Comparison of ENCODE assay signal across 8 cellular contexts in the genomic region with DNA sequence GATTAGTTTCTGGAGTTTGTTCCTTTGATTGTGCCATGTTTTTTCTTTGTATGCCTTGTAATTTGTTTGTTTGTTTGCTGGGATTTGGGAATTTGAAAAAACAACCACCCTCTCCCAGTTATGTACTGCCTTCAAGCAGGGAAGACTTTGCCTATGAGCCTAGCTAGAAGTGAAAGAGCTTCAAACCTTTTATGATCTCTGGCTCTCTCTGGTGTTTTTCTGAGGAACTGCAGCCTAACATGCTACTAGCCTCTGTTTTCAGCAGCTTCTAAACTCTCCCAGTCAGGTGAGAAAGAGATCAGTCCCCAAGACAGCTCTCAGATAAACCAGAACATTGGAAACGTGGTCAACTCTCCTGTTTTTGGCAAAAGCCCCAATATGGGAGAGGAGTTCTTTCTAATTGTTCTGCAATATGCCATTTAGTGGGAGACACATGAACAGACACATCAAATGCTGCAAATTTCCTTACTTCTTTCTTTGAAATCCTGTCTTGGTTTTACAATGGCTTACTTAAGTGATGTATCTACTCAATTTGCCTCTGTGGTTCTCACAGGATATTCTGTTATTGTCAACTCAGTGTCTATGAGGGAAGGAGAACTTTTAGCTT. TPM values are rescaled to one million over a fixed set of nuclear protein-coding genes. Genes with fewer than 3 reads are reported as not detected.
DNase-seq lines count a peak whose midpoint lies in the region; ATAC-seq and TF ChIP-seq lines count a peak whose summit lies in the region.

No MANE protein-coding gene starts in this region.

- H3K27ac ChIP-seq in DND-41 (ENCODE audit: low read length) (no peak overlapping the region), neutrophil (no peak overlapping the region), aorta (ENCODE audit: low read depth in 1 of 2, low read length in 2 of 2) (no peak overlapping the region)

- no peaks in the 10 kb centered on the region for H3K4me1 Mint-ChIP-seq in activated CD8-positive, alpha-beta T cell treated with anti-CD3 and anti-CD28 coated beads, Interleukin-2, amount 10 ng/mL, durations not matched to agents 7 days and 5 days (ENCODE audit: low read depth)

- no peaks in the 10 kb centered on the region for H3K36me3 Mint-ChIP-seq in activated CD8-positive, alpha-beta T cell treated with anti-CD3 and anti-CD28 coated beads, Interleukin-2, amount 10 ng/mL, durations not matched to agents 7 days and 5 days (ENCODE audit: low read depth)

- H3K27me3 Mint-ChIP-seq in activated CD8-positive, alpha-beta T cell treated with anti-CD3 and anti-CD28 coated beads, Interleukin-2, amount 10 ng/mL, durations not matched to agents 7 days and 5 days (ENCODE audit: low read depth) = peaks cover 19% of the 10 kb centered on the region

- H3K9ac ChIP-seq in DND-41 (ENCODE audit: low read depth, low read length) = no peak overlapping the region

- H3K9me3 ChIP-seq in DND-41 (ENCODE audit: insufficient read depth, low read length, severe bottlenecking) (no peaks in the 10 kb centered on the region), neutrophil (no peaks in the 10 kb centered on the region), aorta (ENCODE audit: control insufficient read depth, low read length) (no peaks in the 10 kb centered on the region)

- no peak overlapping the region for H3K4me3 Mint-ChIP-seq in activated CD8-positive, alpha-beta T cell treated with anti-CD3 and anti-CD28 coated beads, Interleukin-2, amount 10 ng/mL, durations not matched to agents 7 days and 5 days

- no peak overlapping the region for H2AFZ ChIP-seq in DND-41 (ENCODE audit: low read depth, low read length)

- TF ChIP-seq CTCF in DND-41 (IDR thresholded peaks at IDR 0.05; ENCODE audit: borderline replicate concordance, extremely low read depth, low read length, poor library complexity, severe bottlenecking) (peak; percentile 94), fibroblast of mammary gland (conservative IDR thresholded peaks at IDR 0.05; ENCODE audit: control insufficient read depth, insufficient read depth, low read depth, low read length) (peak; percentile 96), neutrophil (IDR thresholded peaks at IDR 0.05) (peak; percentile 31)

- H3K79me2 ChIP-seq in DND-41 (ENCODE audit: insufficient read depth, low read length) = no peaks in the 10 kb centered on the region

- POLR2A ChIA-PET in activated CD8-positive, alpha-beta T cell treated with anti-CD3 and anti-CD28 coated beads, Interleukin-2, amount 10 ng/mL, durations not matched to agents 7 days and 5 days (lab: Charles Lee) = interaction anchor here (1.3 kb wide), 1 partner anchor 38 kb away, joined by 5 read pairs; no protein-coding TSS in a partner anchor

- H3K27ac Mint-ChIP-seq in activated CD8-positive, alpha-beta T cell treated with anti-CD3 and anti-CD28 coated beads, Interleukin-2, amount 10 ng/mL, durations not matched to agents 7 days and 5 days = no peak overlapping the region

- no peaks in the 10 kb centered on the region for H3K27me3 ChIP-seq in DND-41 (ENCODE audit: insufficient read depth, low read length, poor library complexity)
- H3K27me3 ChIP-seq in neutrophil = no peaks in the 10 kb centered on the region
- H3K27me3 ChIP-seq in aorta (ENCODE audit: control insufficient read depth in 1 of 2, insufficient read depth in 2 of 2, low read length in 1 of 2) = peaks cover 0 to 1% of the 10 kb centered on the region in 2 donors

- no peaks in the 10 kb centered on the region for H3K36me3 ChIP-seq in DND-41 (ENCODE audit: insufficient read depth, low read length)
- no peaks in the 10 kb centered on the region for H3K36me3 ChIP-seq in neutrophil
- H3K36me3 ChIP-seq in aorta (ENCODE audit: control insufficient read depth in 1 of 2, insufficient read depth in 2 of 2, low read length in 1 of 2) = no peaks in the 10 kb centered on the region

- WGBS in aorta, 2 donors = 0 to 1% methylated on average over 1 of the region's 1 CpG

- peaks cover 12% of the 10 kb centered on the region; the same call in 1 of the 2 replicates for H3K4me1 ChIP-seq in DND-41 (ENCODE audit: insufficient read depth, low read length)
- no peaks in the 10 kb centered on the region for H3K4me1 ChIP-seq in neutrophil (ENCODE audit: control insufficient read depth in 1 of 2, insufficient read depth in 1 of 2, low read depth in 1 of 2, low read length in 1 of 2)
- no peaks in the 10 kb centered on the region for H3K4me1 ChIP-seq in aorta (ENCODE audit: control insufficient read depth in 1 of 2, insufficient read depth in 2 of 2, low read length in 2 of 2)

- intact Hi-C loops in aorta (cut with DNase I) = loop anchor here (2.0 to 10.0 kb wide), 4 partner anchors 38 to 148 kb away; partner anchors contain the start of gene SERINC1 (in 1 of the 2)

- DNase-seq in DND-41 (peak; percentile 60), HK-2 (ENCODE audit: unreplicated experiment) (peak; percentile 27), NCI-H774 (lab: John Stamatoyannopoulos, UW) (peak; percentile 88), fibroblast of mammary gland (ENCODE audit: low read depth) (peak; percentile 68), aorta (no peak)
- peak; percentile 73 for DNase-seq in activated CD8-positive, alpha-beta T cell treated with anti-CD3 and anti-CD28 coated beads, Interleukin-2, amount 10 ng/mL, durations not matched to agents 7 days and 5 days

- H3K9me3 Mint-ChIP-seq in activated CD8-positive, alpha-beta T cell treated with anti-CD3 and anti-CD28 coated beads, Interleukin-2, amount 10 ng/mL, durations not matched to agents 7 days and 5 days (ENCODE audit: insufficient read depth) = no peaks in the 10 kb centered on the region

- no peak overlapping the region for H3K4me2 ChIP-seq in DND-41 (ENCODE audit: insufficient read depth, low read length)

- CTCF ChIA-PET in activated CD8-positive, alpha-beta T cell treated with anti-CD3 and anti-CD28 coated beads, Interleukin-2, amount 10 ng/mL, durations not matched to agents 7 days and 5 days (lab: Charles Lee) = interaction anchor here (0.7 to 8.2 kb wide), 34 partner anchors 11 to 197 kb away, joined by 3 to 290 read pairs (median 4); partner anchors contain the start of genes HSF2, PKIB and SERINC1

- peak; percentile 97 for ATAC-seq in DND-41 (ENCODE audit: insufficient read depth, low read depth)
- peak; percentile 99 for ATAC-seq in GM21381 (IDR thresholded peaks at IDR 0.05; ENCODE audit: unreplicated experiment)
- ATAC-seq in activated CD8-positive, alpha-beta T cell treated with anti-CD3 and anti-CD28 coated beads, Interleukin-2, amount 10 ng/mL, durations not matched to agents 7 days and 5 days = peak; percentile 82
- peak; percentile 89 for ATAC-seq in aorta (ENCODE audit: low FRiP score)

- no peaks in the 10 kb centered on the region for H4K20me1 ChIP-seq in DND-41 (ENCODE audit: insufficient read depth, low read length)

- H3K4me3 ChIP-seq in DND-41 (ENCODE audit: low read depth in 1 of 2, low read length in 2 of 2) (no peak overlapping the region), fibroblast of mammary gland (ENCODE audit: control insufficient read depth, low read depth, low read length) (no peak overlapping the region), neutrophil (ENCODE audit: low read depth in 1 of 2, low read length in 1 of 2) (no peak overlapping the region), aorta (ENCODE audit: low read length in 2 of 2) (no peak overlapping the region)

RNA-seq across cellular contexts. Expression of gene SERINC1, which starts 58.9 kb away (rescaled TPM):
- total RNA-seq in activated CD8-positive, alpha-beta T cell treated with anti-CD3 and anti-CD28 coated beads, Interleukin-2, amount 10 ng/mL, durations not matched to agents 7 days and 5 days = 10 to 100 TPM; 41.9 to 44.9 TPM
- 100 to 1,000 TPM; 264 to 274 TPM for total RNA-seq in aorta
- polyA plus RNA-seq in aorta = 100 to 1,000 TPM; 211 to 215 TPM

Comparison
In these comparisons a context has a peak if more than half of its experiments do, and no peak if none do; other contexts are left out.
1. DNase-seq: peak in DND-41 (single experiment), HK-2 (single experiment), NCI-H774 (single experiment), activated CD8-positive, alpha-beta T cell treated with anti-CD3 and anti-CD28 coated beads, Interleukin-2, amount 10 ng/mL, durations not matched to agents 7 days and 5 days (single experiment) and fibroblast of mammary gland (single experiment); none in aorta (0 of 2).
2. CTCF ChIP-seq: peak in every context shown above with its lines; median percentile 96 in fibroblast of mammary gland; 94 in DND-41; 31 in neutrophil.
3. RNA of gene SERINC1, which starts 58.9 kb away (total RNA-seq): 264 to 274 TPM in aorta; 41.9 to 44.9 TPM in activated CD8-positive, alpha-beta T cell treated with anti-CD3 and anti-CD28 coated beads, Interleukin-2, amount 10 ng/mL, durations not matched to agents 7 days and 5 days; every median in the first group is over 4 times any median in the second.
4. Peak in every context shown above with its lines, with median percentiles within 50 percentile points of each other: ATAC-seq.